In genomic region chr5:172533399-172534228, GRCh38 we compare ENCODE assay signal across 1 cellular context.
TF ChIP-seq lines count a peak whose summit lies in the region.

No MANE protein-coding gene starts in this region.

TF ChIP-seq in K562, 482 proteins besides CTCF, POLR2A, EP300 and RAD21 (continued from another document):
- no peak for TF ChIP-seq AFF4 (CRISPR knock-in tag; IDR thresholded peaks at IDR 0.05)
- TF ChIP-seq GTF2E2 (tag; IDR thresholded peaks at IDR 0.05): no peak
- no peak for TF ChIP-seq ZNF232 (CRISPR knock-in tag; IDR thresholded peaks at IDR 0.05)
- no peak for TF ChIP-seq MNT (conservative IDR thresholded peaks at IDR 0.05)
- no peak for TF ChIP-seq ARID3A (IDR thresholded peaks at IDR 0.05; ENCODE audit: borderline replicate concordance, low read depth, low read length)
- no peak for TF ChIP-seq XRCC5 (IDR thresholded peaks at IDR 0.05; ENCODE audit: low read depth, low read length)
- no peak for TF ChIP-seq ZNF165 (CRISPR knock-in tag; IDR thresholded peaks at IDR 0.05; ENCODE audit: borderline replicate concordance)
- no peak for TF ChIP-seq SIX5 (IDR thresholded peaks at IDR 0.05; ENCODE audit: borderline replicate concordance in 1 of 2, insufficient read depth in 1 of 2, low read depth in 1 of 2, low read length in 2 of 2)
- no peak for TF ChIP-seq ZNF3 (CRISPR knock-in tag; IDR thresholded peaks at IDR 0.05)
- no peak for TF ChIP-seq HNRNPK (IDR thresholded peaks at IDR 0.05; ENCODE audit: low read depth, low read length, poor library complexity, severe bottlenecking)
- no peak for TF ChIP-seq JUND (IDR thresholded peaks at IDR 0.05; ENCODE audit: borderline replicate concordance, low read depth, low read length)
- TF ChIP-seq JUND (tag; IDR thresholded peaks at IDR 0.05; ENCODE audit: borderline replicate concordance, low read depth, low read length): no peak
